ENCODE assay signal across 10 cellular contexts in the genomic region with DNA sequence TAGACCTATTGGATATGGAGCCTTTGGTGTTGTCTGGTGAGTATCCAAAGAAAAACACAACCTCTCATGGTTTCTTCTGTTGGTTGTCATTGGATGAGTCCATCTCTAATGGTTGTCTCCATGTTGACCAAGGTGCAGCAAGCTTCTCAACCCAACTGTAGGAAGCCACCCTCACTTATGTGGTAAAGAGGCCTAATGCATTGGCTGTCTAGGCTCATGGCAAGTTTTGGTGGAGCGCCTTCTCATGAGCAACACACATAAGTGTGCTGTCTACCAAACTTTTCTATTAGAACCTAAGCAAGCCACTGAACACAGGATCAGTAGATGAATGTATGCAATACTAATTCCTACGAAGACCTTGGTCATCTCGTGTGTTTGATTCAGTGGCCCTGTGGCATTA. TPM values are rescaled to one million over a fixed set of nuclear protein-coding genes. Genes with fewer than 3 reads are reported as not detected.
A peak's percentile ranks its signal among the peaks of the same experiment; 100 is the strongest.
DNase-seq lines count a peak whose midpoint lies in the region; ATAC-seq and TF ChIP-seq lines count a peak whose summit lies in the region.
"Had no signal": no experiment of that assay in that cellular context is flagged by ENCODE, and none has a peak within 500 bp of the region (broad histone marks: within the 10 kb centered on the region; RNA-seq: fewer than 3 reads in every experiment).

No MANE protein-coding gene starts in this region.

- H3K27me3 ChIP-seq in lower lobe of right lung (ENCODE audit: low read depth) (no peaks in the 10 kb centered on the region), aorta (ENCODE audit: control insufficient read depth in 1 of 2, insufficient read depth in 2 of 2, low read length in 1 of 2) (no peaks in the 10 kb centered on the region)

- 88 to 92% methylated on average over 3 of the region's 3 CpGs for WGBS in aorta, 2 donors

- H3K4me1 ChIP-seq in lower lobe of right lung = peaks cover 35% of the 10 kb centered on the region
- peaks cover 0 to 13% of the 10 kb centered on the region in 2 donors for H3K4me1 ChIP-seq in aorta (ENCODE audit: control insufficient read depth in 1 of 2, insufficient read depth in 2 of 2, low read length in 2 of 2)

- H3K4me3 ChIP-seq in AG04449 (ENCODE audit: low read depth, low read length) (peak overlapping the region; percentile 39), GM12875 (ENCODE audit: low read depth, low read length) (peak overlapping the region; percentile 11), lower lobe of right lung (peak overlapping the region; percentile 89), aorta (ENCODE audit: low read length in 2 of 2) (no peak overlapping the region)

- H3K27ac ChIP-seq in lower lobe of right lung (no peak overlapping the region), aorta (ENCODE audit: low read depth in 1 of 2, low read length in 2 of 2) (no peak overlapping the region)

- H3K9me3 ChIP-seq in lower lobe of right lung (no peaks in the 10 kb centered on the region), aorta (ENCODE audit: control insufficient read depth, low read length) (no peaks in the 10 kb centered on the region)

- H3K27ac Mint-ChIP-seq in activated naive CD8-positive, alpha-beta T cell treated with anti-CD3 and anti-CD28 coated beads, Interleukin-2, amount 10 ng/mL, durations not matched to agents 7 days and 5 days = no peak overlapping the region

- DNase-seq in AG04449 (ENCODE audit: low read depth, low spot score) = no peak
- no peak for DNase-seq in activated naive CD8-positive, alpha-beta T cell treated with anti-CD3 and anti-CD28 coated beads, Interleukin-2, amount 10 ng/mL, durations not matched to agents 7 days and 5 days
- DNase-seq in lower lobe of right lung = no peak
- DNase-seq in aorta = no peak
- no peak for DNase-seq in SKM-1 treated with dmso at 0.1 percent for 144 hours (lab: John Stamatoyannopoulos, UW; ENCODE audit: unreplicated experiment)
- no peak for DNase-seq in NCI-H146 treated with DMSO at 0.1 percent for 48 hours (lab: John Stamatoyannopoulos, UW; ENCODE audit: unreplicated experiment)
- DNase-seq: activated CD4-positive, alpha-beta T cell treated with anti-CD3 and anti-CD28 coated beads for 1 hour; NCI-H524 treated with DMSO at 0.1 percent for 48 hours had no signal

- TF ChIP-seq CTCF in AG04449 (IDR thresholded peaks at IDR 0.05; ENCODE audit: insufficient read depth, low read length, missing control alignments) (no peak), GM12875 (IDR thresholded peaks at IDR 0.05; ENCODE audit: borderline replicate concordance, insufficient read depth, low read depth, low read length) (no peak), lower lobe of right lung (IDR thresholded peaks at IDR 0.05) (no peak)

- no peaks in the 10 kb centered on the region for H3K36me3 ChIP-seq in lower lobe of right lung
- no peaks in the 10 kb centered on the region for H3K36me3 ChIP-seq in aorta (ENCODE audit: control insufficient read depth in 1 of 2, insufficient read depth in 2 of 2, low read length in 1 of 2)

- peaks cover 11% of the 10 kb centered on the region for H3K36me3 Mint-ChIP-seq in activated naive CD8-positive, alpha-beta T cell treated with anti-CD3 and anti-CD28 coated beads, Interleukin-2, amount 10 ng/mL, durations not matched to agents 7 days and 5 days

- intact Hi-C loops in lower lobe of right lung (cut with DNase I) = loop anchor here (10.0 kb wide), 1 partner anchor 262 kb away; no protein-coding TSS in a partner anchor
- intact Hi-C loops in aorta (cut with DNase I) = loop anchor here in 1 of 2 donors (10.0 kb wide), 1 partner anchor 292 kb away; the partner anchor contains the start of genes IFT20 and TNFAIP1

- peaks cover 63% of the 10 kb centered on the region for H3K4me1 Mint-ChIP-seq in activated naive CD8-positive, alpha-beta T cell treated with anti-CD3 and anti-CD28 coated beads, Interleukin-2, amount 10 ng/mL, durations not matched to agents 7 days and 5 days

- CTCF ChIA-PET in AG04449 (lab: Yijun Ruan, JAX) = interaction anchor here (1.0 to 2.1 kb wide), 2 partner anchors 10 to 150 kb away, joined by 3 to 4 read pairs; no protein-coding TSS in a partner anchor

- peaks cover 2% of the 10 kb centered on the region for H3K27me3 Mint-ChIP-seq in activated naive CD8-positive, alpha-beta T cell treated with anti-CD3 and anti-CD28 coated beads, Interleukin-2, amount 10 ng/mL, durations not matched to agents 7 days and 5 days

- POLR2A ChIA-PET in AG04449 (lab: Yijun Ruan, JAX) = no interaction called here
- POLR2A ChIA-PET in activated naive CD8-positive, alpha-beta T cell treated with anti-CD3 and anti-CD28 coated beads, Interleukin-2, amount 10 ng/mL, durations not matched to agents 7 days and 5 days (lab: Charles Lee) = interaction anchor here (0.6 to 1.3 kb wide), 2 partner anchors 32 to 587 kb away, joined by 3 to 6 read pairs; no protein-coding TSS in a partner anchor

- no peaks in the 10 kb centered on the region for H3K9me3 Mint-ChIP-seq in activated naive CD8-positive, alpha-beta T cell treated with anti-CD3 and anti-CD28 coated beads, Interleukin-2, amount 10 ng/mL, durations not matched to agents 7 days and 5 days

- ATAC-seq in activated naive CD8-positive, alpha-beta T cell treated with anti-CD3 and anti-CD28 coated beads, Interleukin-2, amount 10 ng/mL, durations not matched to agents 7 days and 5 days (ENCODE audit: low read depth) = no peak
- no peak for ATAC-seq in lower lobe of right lung
- no peak for ATAC-seq in aorta (ENCODE audit: low FRiP score)
- no peak for ATAC-seq in GM21367 (IDR thresholded peaks at IDR 0.05; ENCODE audit: unreplicated experiment)

- H3K4me3 Mint-ChIP-seq in activated naive CD8-positive, alpha-beta T cell treated with anti-CD3 and anti-CD28 coated beads, Interleukin-2, amount 10 ng/mL, durations not matched to agents 7 days and 5 days = peak overlapping the region; percentile 89

RNA-seq across cellular contexts. Expression of gene NLK, which starts 0.8 kb away (rescaled TPM):
- total RNA-seq in activated naive CD8-positive, alpha-beta T cell treated with anti-CD3 and anti-CD28 coated beads, Interleukin-2, amount 10 ng/mL, durations not matched to agents 7 days and 5 days = 10 to 100 TPM; 12.8 to 14.4 TPM
- 23.8 TPM for total RNA-seq in lower lobe of right lung
- total RNA-seq in aorta = 10 to 100 TPM; 14.7 to 17.2 TPM
- 10 to 100 TPM in 1 of 2 donors, 1 to 10 TPM in 1; 5.5 to 13.3 TPM for polyA plus RNA-seq in aorta

Comparison
In these comparisons a context has a peak if more than half of its experiments do, and no peak if none do; other contexts are left out.
1. H3K4me3 ChIP-seq: peak in AG04449 (single experiment), GM12875 (single experiment) and lower lobe of right lung (single experiment); none in aorta (0 of 2).